ENCODE assay signal across 1 cellular context in the genomic region with DNA sequence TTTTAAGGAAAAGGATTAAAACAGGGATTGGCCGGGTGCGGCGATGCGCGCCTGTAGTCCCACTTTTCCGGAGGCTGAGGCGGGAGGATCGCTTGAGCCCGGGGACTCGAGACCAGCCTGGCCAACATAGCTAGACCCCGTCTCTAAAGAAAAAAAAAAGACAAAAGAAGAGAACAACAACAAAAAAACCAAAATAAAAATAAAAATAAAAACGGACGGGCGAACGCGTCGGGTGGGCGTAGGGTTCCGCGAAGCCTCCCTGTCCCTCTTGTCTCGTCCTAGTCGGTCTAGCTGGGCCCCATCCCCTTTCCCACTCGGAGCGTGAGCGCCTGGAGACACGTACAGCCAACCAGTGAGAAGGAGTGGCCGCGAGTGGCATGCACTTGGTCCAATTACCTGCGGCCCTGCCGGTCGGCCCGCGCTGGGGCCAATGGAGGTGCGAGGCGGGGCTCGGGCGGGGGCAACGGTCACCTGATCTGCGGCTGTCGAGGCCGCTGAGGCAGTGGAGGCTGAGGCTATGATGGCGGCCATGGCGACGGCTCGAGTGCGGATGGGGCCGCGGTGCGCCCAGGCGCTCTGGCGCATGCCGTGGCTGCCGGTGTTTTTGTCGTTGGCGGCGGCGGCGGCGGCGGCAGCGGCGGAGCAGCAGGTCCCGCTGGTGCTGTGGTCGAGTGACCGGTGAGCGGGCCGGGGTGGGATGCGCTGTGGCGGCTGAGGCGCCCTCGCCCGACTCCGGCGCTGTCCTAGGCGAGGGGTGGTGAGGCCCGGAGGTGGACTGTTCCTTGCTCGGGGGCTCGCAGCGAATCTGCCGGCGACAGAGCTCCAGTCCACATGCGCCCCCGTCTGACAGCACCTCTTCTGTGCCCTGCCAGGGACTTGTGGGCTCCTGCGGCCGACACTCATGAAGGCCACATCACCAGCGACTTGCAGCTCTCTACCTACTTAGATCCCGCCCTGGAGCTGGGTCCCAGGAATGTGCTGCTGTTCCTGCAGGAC.
TF ChIP-seq lines count a peak whose summit lies in the region.

A gene with protein sequence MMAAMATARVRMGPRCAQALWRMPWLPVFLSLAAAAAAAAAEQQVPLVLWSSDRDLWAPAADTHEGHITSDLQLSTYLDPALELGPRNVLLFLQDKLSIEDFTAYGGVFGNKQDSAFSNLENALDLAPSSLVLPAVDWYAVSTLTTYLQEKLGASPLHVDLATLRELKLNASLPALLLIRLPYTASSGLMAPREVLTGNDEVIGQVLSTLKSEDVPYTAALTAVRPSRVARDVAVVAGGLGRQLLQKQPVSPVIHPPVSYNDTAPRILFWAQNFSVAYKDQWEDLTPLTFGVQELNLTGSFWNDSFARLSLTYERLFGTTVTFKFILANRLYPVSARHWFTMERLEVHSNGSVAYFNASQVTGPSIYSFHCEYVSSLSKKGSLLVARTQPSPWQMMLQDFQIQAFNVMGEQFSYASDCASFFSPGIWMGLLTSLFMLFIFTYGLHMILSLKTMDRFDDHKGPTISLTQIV (plus strand): TSS at position 502 of the 996 bp plus-strand sequence. CDS start 16 bp downstream, at position 518.

TF ChIP-seq in HepG2, 621 proteins besides CTCF, POLR2A, EP300 and RAD21 (continued from another document and continues in another):
- TF ChIP-seq XBP1 (CRISPR knock-in tag; IDR thresholded peaks at IDR 0.05) = no peak
- no peak for TF ChIP-seq ZNF781 (CRISPR knock-in tag; IDR thresholded peaks at IDR 0.05; ENCODE audit: borderline replicate concordance, not compliant biosample characterization)
- TF ChIP-seq, protein P1, sequence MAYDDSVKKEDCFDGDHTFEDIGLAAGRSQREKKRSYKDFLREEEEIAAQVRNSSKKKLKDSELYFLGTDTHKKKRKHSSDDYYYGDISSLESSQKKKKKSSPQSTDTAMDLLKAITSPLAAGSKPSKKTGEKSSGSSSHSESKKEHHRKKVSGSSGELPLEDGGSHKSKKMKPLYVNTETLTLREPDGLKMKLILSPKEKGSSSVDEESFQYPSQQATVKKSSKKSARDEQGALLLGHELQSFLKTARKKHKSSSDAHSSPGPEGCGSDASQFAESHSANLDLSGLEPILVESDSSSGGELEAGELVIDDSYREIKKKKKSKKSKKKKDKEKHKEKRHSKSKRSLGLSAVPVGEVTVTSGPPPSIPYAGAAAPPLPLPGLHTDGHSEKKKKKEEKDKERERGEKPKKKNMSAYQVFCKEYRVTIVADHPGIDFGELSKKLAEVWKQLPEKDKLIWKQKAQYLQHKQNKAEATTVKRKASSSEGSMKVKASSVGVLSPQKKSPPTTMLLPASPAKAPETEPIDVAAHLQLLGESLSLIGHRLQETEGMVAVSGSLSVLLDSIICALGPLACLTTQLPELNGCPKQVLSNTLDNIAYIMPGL (CRISPR knock-in tag; IDR thresholded peaks at IDR 0.05; ENCODE audit: borderline replicate concordance in 1 of 2, low read depth in 1 of 2) = peak; percentile 23 to 65; a peak in 1 of 4 replicates
- TF ChIP-seq, protein P2, sequence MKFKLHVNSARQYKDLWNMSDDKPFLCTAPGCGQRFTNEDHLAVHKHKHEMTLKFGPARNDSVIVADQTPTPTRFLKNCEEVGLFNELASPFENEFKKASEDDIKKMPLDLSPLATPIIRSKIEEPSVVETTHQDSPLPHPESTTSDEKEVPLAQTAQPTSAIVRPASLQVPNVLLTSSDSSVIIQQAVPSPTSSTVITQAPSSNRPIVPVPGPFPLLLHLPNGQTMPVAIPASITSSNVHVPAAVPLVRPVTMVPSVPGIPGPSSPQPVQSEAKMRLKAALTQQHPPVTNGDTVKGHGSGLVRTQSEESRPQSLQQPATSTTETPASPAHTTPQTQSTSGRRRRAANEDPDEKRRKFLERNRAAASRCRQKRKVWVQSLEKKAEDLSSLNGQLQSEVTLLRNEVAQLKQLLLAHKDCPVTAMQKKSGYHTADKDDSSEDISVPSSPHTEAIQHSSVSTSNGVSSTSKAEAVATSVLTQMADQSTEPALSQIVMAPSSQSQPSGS (CRISPR knock-in tag; IDR thresholded peaks at IDR 0.05) = no peak
- no peak for TF ChIP-seq NBN (conservative IDR thresholded peaks at IDR 0.05)
- TF ChIP-seq HCFC1 (IDR thresholded peaks at IDR 0.05; ENCODE audit: low read depth, low read length) = no peak
- TF ChIP-seq, protein P3, sequence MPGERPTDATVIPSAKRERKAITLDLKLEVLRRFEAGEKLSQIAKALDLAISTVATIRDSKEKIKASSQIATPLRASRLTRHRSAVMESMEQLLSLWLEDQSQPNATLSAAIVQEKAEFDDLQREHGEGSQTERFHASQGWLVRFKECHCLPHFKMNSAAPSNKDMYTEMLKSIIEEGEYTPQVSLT (CRISPR knock-in tag; IDR thresholded peaks at IDR 0.05; ENCODE audit: borderline replicate concordance, low read depth) = no peak
- TF ChIP-seq, protein P4, sequence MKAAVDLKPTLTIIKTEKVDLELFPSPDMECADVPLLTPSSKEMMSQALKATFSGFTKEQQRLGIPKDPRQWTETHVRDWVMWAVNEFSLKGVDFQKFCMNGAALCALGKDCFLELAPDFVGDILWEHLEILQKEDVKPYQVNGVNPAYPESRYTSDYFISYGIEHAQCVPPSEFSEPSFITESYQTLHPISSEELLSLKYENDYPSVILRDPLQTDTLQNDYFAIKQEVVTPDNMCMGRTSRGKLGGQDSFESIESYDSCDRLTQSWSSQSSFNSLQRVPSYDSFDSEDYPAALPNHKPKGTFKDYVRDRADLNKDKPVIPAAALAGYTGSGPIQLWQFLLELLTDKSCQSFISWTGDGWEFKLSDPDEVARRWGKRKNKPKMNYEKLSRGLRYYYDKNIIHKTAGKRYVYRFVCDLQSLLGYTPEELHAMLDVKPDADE (CRISPR knock-in tag; IDR thresholded peaks at IDR 0.05) = no peak
- TF ChIP-seq, protein P5, sequence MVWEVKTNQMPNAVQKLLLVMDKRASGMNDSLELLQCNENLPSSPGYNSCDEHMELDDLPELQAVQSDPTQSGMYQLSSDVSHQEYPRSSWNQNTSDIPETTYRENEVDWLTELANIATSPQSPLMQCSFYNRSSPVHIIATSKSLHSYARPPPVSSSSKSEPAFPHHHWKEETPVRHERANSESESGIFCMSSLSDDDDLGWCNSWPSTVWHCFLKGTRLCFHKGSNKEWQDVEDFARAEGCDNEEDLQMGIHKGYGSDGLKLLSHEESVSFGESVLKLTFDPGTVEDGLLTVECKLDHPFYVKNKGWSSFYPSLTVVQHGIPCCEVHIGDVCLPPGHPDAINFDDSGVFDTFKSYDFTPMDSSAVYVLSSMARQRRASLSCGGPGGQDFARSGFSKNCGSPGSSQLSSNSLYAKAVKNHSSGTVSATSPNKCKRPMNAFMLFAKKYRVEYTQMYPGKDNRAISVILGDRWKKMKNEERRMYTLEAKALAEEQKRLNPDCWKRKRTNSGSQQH (CRISPR knock-in tag; IDR thresholded peaks at IDR 0.05; ENCODE audit: low read depth) = no peak
- TF ChIP-seq, protein P6, sequence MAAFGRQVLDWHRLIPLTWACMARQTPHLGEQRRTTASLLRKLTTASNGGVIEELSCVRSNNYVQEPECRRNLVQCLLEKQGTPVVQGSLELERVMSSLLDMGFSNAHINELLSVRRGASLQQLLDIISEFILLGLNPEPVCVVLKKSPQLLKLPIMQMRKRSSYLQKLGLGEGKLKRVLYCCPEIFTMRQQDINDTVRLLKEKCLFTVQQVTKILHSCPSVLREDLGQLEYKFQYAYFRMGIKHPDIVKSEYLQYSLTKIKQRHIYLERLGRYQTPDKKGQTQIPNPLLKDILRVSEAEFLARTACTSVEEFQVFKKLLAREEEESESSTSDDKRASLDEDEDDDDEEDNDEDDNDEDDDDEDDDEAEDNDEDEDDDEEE (CRISPR knock-in tag; IDR thresholded peaks at IDR 0.05) = no peak
- no peak for TF ChIP-seq HNRNPL (IDR thresholded peaks at IDR 0.05; ENCODE audit: low read depth, low read length)
- TF ChIP-seq ZNF839 (CRISPR knock-in tag; IDR thresholded peaks at IDR 0.05; ENCODE audit: borderline replicate concordance) = no peak
- TF ChIP-seq, protein P7, sequence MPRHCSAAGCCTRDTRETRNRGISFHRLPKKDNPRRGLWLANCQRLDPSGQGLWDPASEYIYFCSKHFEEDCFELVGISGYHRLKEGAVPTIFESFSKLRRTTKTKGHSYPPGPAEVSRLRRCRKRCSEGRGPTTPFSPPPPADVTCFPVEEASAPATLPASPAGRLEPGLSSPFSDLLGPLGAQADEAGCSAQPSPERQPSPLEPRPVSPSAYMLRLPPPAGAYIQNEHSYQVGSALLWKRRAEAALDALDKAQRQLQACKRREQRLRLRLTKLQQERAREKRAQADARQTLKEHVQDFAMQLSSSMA (CRISPR knock-in tag; IDR thresholded peaks at IDR 0.05) = no peak
- TF ChIP-seq SPEN (CRISPR knock-in tag; IDR thresholded peaks at IDR 0.05; ENCODE audit: low read depth) = peak; percentile 65; the same call in 1 of the 2 replicates
- TF ChIP-seq, protein P8, sequence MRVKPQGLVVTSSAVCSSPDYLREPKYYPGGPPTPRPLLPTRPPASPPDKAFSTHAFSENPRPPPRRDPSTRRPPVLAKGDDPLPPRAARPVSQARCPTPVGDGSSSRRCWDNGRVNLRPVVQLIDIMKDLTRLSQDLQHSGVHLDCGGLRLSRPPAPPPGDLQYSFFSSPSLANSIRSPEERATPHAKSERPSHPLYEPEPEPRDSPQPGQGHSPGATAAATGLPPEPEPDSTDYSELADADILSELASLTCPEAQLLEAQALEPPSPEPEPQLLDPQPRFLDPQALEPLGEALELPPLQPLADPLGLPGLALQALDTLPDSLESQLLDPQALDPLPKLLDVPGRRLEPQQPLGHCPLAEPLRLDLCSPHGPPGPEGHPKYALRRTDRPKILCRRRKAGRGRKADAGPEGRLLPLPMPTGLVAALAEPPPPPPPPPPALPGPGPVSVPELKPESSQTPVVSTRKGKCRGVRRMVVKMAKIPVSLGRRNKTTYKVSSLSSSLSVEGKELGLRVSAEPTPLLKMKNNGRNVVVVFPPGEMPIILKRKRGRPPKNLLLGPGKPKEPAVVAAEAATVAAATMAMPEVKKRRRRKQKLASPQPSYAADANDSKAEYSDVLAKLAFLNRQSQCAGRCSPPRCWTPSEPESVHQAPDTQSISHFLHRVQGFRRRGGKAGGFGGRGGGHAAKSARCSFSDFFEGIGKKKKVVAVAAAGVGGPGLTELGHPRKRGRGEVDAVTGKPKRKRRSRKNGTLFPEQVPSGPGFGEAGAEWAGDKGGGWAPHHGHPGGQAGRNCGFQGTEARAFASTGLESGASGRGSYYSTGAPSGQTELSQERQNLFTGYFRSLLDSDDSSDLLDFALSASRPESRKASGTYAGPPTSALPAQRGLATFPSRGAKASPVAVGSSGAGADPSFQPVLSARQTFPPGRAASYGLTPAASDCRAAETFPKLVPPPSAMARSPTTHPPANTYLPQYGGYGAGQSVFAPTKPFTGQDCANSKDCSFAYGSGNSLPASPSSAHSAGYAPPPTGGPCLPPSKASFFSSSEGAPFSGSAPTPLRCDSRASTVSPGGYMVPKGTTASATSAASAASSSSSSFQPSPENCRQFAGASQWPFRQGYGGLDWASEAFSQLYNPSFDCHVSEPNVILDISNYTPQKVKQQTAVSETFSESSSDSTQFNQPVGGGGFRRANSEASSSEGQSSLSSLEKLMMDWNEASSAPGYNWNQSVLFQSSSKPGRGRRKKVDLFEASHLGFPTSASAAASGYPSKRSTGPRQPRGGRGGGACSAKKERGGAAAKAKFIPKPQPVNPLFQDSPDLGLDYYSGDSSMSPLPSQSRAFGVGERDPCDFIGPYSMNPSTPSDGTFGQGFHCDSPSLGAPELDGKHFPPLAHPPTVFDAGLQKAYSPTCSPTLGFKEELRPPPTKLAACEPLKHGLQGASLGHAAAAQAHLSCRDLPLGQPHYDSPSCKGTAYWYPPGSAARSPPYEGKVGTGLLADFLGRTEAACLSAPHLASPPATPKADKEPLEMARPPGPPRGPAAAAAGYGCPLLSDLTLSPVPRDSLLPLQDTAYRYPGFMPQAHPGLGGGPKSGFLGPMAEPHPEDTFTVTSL (CRISPR knock-in tag; IDR thresholded peaks at IDR 0.05; ENCODE audit: borderline replicate concordance) = no peak
- TF ChIP-seq CC2D1A (CRISPR knock-in tag; IDR thresholded peaks at IDR 0.05) = no peak
- peak; percentile 42; the same call in 1 of the 2 replicates for TF ChIP-seq KAT8 (CRISPR knock-in tag; IDR thresholded peaks at IDR 0.05)
- no peak for TF ChIP-seq AGO2 (optimal IDR thresholded peaks at IDR 0.05; ENCODE audit: low read depth, low read length)
- TF ChIP-seq NFE2 (CRISPR knock-in tag; IDR thresholded peaks at IDR 0.05) = no peak
- no peak for TF ChIP-seq ZNF256 (CRISPR knock-in tag; conservative IDR thresholded peaks at IDR 0.05)
- no peak for TF ChIP-seq IRX3 (CRISPR knock-in tag; IDR thresholded peaks at IDR 0.05; ENCODE audit: borderline replicate concordance, low read depth)
- TF ChIP-seq ZFP90 (CRISPR knock-in tag; IDR thresholded peaks at IDR 0.05; ENCODE audit: borderline replicate concordance) = no peak
- no peak for TF ChIP-seq HMGA1 (CRISPR knock-in tag; conservative IDR thresholded peaks at IDR 0.05)
- no peak for TF ChIP-seq CBX5 (CRISPR knock-in tag; IDR thresholded peaks at IDR 0.05; ENCODE audit: borderline replicate concordance)
- TF ChIP-seq ZNF644 (CRISPR knock-in tag; IDR thresholded peaks at IDR 0.05; ENCODE audit: low read depth) = no peak
- TF ChIP-seq, protein P9, sequence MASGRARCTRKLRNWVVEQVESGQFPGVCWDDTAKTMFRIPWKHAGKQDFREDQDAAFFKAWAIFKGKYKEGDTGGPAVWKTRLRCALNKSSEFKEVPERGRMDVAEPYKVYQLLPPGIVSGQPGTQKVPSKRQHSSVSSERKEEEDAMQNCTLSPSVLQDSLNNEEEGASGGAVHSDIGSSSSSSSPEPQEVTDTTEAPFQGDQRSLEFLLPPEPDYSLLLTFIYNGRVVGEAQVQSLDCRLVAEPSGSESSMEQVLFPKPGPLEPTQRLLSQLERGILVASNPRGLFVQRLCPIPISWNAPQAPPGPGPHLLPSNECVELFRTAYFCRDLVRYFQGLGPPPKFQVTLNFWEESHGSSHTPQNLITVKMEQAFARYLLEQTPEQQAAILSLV (CRISPR knock-in tag; IDR thresholded peaks at IDR 0.05; ENCODE audit: borderline replicate concordance) = no peak
- no peak for TF ChIP-seq SP1 (IDR thresholded peaks at IDR 0.05)
- TF ChIP-seq SP1 (CRISPR knock-in tag; IDR thresholded peaks at IDR 0.05) = peak; percentile 61
- TF ChIP-seq, protein P10, sequence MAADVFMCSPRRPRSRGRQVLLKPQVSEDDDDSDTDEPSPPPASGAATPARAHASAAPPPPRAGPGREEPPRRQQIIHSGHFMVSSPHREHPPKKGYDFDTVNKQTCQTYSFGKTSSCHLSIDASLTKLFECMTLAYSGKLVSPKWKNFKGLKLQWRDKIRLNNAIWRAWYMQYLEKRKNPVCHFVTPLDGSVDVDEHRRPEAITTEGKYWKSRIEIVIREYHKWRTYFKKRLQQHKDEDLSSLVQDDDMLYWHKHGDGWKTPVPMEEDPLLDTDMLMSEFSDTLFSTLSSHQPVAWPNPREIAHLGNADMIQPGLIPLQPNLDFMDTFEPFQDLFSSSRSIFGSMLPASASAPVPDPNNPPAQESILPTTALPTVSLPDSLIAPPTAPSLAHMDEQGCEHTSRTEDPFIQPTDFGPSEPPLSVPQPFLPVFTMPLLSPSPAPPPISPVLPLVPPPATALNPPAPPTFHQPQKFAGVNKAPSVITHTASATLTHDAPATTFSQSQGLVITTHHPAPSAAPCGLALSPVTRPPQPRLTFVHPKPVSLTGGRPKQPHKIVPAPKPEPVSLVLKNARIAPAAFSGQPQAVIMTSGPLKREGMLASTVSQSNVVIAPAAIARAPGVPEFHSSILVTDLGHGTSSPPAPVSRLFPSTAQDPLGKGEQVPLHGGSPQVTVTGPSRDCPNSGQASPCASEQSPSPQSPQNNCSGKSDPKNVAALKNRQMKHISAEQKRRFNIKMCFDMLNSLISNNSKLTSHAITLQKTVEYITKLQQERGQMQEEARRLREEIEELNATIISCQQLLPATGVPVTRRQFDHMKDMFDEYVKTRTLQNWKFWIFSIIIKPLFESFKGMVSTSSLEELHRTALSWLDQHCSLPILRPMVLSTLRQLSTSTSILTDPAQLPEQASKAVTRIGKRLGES (CRISPR knock-in tag; IDR thresholded peaks at IDR 0.05; ENCODE audit: borderline replicate concordance) = no peak
- no peak for TF ChIP-seq ARHGAP35 (CRISPR knock-in tag; IDR thresholded peaks at IDR 0.05; ENCODE audit: borderline replicate concordance)
- no peak for TF ChIP-seq MTF1 (CRISPR knock-in tag; IDR thresholded peaks at IDR 0.05)
- no peak for TF ChIP-seq ZNF570 (CRISPR knock-in tag; IDR thresholded peaks at IDR 0.05; ENCODE audit: borderline replicate concordance)
